Comparison of ENCODE assay signal across 1 cellular context in the genomic region with DNA sequence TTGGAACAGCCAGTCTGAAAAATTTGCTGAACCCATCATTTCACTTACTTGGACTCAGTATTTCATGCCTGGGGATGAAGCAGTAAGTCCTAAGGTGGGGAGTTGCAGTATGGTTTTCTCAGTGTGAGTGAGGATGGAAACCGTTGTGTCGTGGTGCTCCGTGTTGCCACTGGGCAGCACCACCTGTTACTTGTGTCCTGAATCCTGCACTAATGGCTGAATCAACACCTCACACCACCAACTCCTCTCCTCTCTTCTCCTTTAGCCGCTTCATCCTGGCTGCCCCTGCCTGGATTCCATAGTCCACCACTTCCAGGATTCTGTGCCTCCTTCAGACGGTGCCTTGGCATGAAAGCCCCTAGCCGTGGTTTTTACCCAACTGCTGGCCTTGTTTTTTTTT.
TF ChIP-seq lines count a peak whose summit lies in the region.

No MANE protein-coding gene starts in this region.

TF ChIP-seq in endothelial cell of umbilical vein, 7 proteins besides CTCF, POLR2A, EP300 and RAD21:
- TF ChIP-seq POLR2AphosphoS5 (IDR thresholded peaks at IDR 0.05; ENCODE audit: insufficient read depth, low read depth, low read length): peak; percentile 14
- TF ChIP-seq GATA2 (IDR thresholded peaks at IDR 0.05; ENCODE audit: insufficient read depth, insufficient read length, low read depth, low read length): no peak
